ENCODE assay signal across 32 cellular contexts in genomic region chr6:28583463-28583862, GRCh38. TPM values are rescaled to one million over a fixed set of nuclear protein-coding genes. Genes with fewer than 3 reads are reported as not detected.
"Had no signal": no experiment of that assay in that cellular context is flagged by ENCODE, and none has a peak within 500 bp of the region (broad histone marks: within the 10 kb centered on the region; RNA-seq: fewer than 3 reads in every experiment).

No MANE protein-coding gene starts in this region.

- H3K4me1 ChIP-seq: colonic mucosa had no signal

- H3K4me3 ChIP-seq: cardiac muscle cell, colonic mucosa, esophagus squamous epithelium, gastroesophageal sphincter, heart right ventricle had no signal

- H3K36me3 ChIP-seq: cardiac muscle cell, colonic mucosa, esophagus squamous epithelium, gastroesophageal sphincter, heart right ventricle had no signal

- H3K27me3 ChIP-seq: cardiac muscle cell, colonic mucosa had no signal

- H3K27ac ChIP-seq: cardiac muscle cell, colonic mucosa, epithelial cell of prostate, esophagus squamous epithelium, gastroesophageal sphincter, heart right ventricle, VCaP had no signal

- DNase-seq: activated CD4-positive, alpha-beta T cell treated with anti-CD3 and anti-CD28 coated beads for 1 hour; activated CD4-positive, alpha-beta T cell treated with anti-CD3 and anti-CD28 coated beads for 48 hours; activated CD4-positive, alpha-beta T cell treated with anti-CD3 and anti-CD28 coated beads, Interleukin-2, amount 50 U/mL, for 1 hour; activated CD4-positive, alpha-beta T cell treated with anti-CD3 and anti-CD28 coated beads, Interleukin-2, amount 50 U/mL, for 48 hours; activated CD8-positive, alpha-beta memory T cell treated with anti-CD3 and anti-CD28 coated beads for 24 hours; activated CD8-positive, alpha-beta T cell treated with anti-CD3 and anti-CD28 coated beads for 36 hours; activated effector memory CD4-positive, alpha-beta T cell treated with Interleukin-2 at 50 U/mL for 16 hours; activated gamma-delta T cell treated with Interleukin-2 at 50 U/mL for 16 hours; activated naive CD4-positive, alpha-beta T cell treated with anti-CD3 and anti-CD28 coated beads, Interleukin-2, amount 50 U/mL, for 16 hours; activated naive CD4-positive, alpha-beta T cell treated with Interleukin-2 at 50 U/mL for 16 hours; activated T-cell treated with anti-CD3 and anti-CD28 coated beads, Interleukin-2, amount 50 U/mL, for 4 hours; amniotic stem cell; anterior cingulate cortex; central memory CD4-positive, alpha-beta T cell; cerebellar nuclear complex; colonic mucosa; effector CD8-positive, alpha-beta T cell; esophagus squamous epithelium; foreskin melanocyte; heart right ventricle; SW 1271; T-cell; T-helper 17 cell; T1000 had no signal

RNA-seq across cellular contexts. Expression of gene GPX5, which starts 57.8 kb away (rescaled TPM):
- polyA plus RNA-seq: adipose tissue, endothelial cell of umbilical vein, esophagus, fibroblast of lung, heart right ventricle had no signal
